Comparison of ENCODE assay signal across 24 cellular contexts in genomic region chr7:123772652-123773051, GRCh38.
"Had no signal": no experiment of that assay in that cellular context is flagged by ENCODE, and none has a peak within 500 bp of the region (broad histone marks: within the 10 kb centered on the region; RNA-seq: fewer than 3 reads in every experiment).

No MANE protein-coding gene starts in this region.

- H3K27ac Mint-ChIP-seq: activated CD8-positive, alpha-beta T cell treated with anti-CD3 and anti-CD28 coated beads for 36 hours; activated naive CD4-positive, alpha-beta T cell treated with anti-CD3 and anti-CD28 coated beads, Interleukin-2, amount 50 U/mL, for 72 hours; activated T-helper 2 cell treated with anti-CD3 and anti-CD28 coated beads, Interferon-gamma antibody, Interleukin-2, Interleukin-4, amounts not matched to agents 10 μg/mL and 5 μg/mL and 100 μg/mL, durations not matched to agents 14 hours and 24 hours and 36 hours; naive B cell had no signal

- H3K4me3 ChIP-seq: breast epithelium, esophagus muscularis mucosa, left lung, lung, pancreas, psoas muscle, sigmoid colon, suprapubic skin, tibial artery had no signal

- H3K4me3 Mint-ChIP-seq: activated CD8-positive, alpha-beta T cell treated with anti-CD3 and anti-CD28 coated beads for 36 hours; naive B cell; WTC11 had no signal

- H3K36me3 ChIP-seq: breast epithelium, esophagus muscularis mucosa, left lung, pancreas, sigmoid colon, suprapubic skin, tibial artery had no signal

- FAIRE-seq: frontal cortex, pancreas had no signal

- H3K27ac ChIP-seq: breast epithelium, esophagus muscularis mucosa, left lung, pancreas, psoas muscle, sigmoid colon, suprapubic skin, tibial artery had no signal

- H3K4me1 ChIP-seq: breast epithelium, esophagus muscularis mucosa, left lung, psoas muscle, sigmoid colon, suprapubic skin, tibial artery had no signal

- H3K9me3 ChIP-seq: breast epithelium, esophagus muscularis mucosa, left lung, pancreas, psoas muscle, sigmoid colon, suprapubic skin, tibial artery had no signal

- H3K4me1 Mint-ChIP-seq: naive B cell had no signal

- H3K36me3 Mint-ChIP-seq: activated naive CD4-positive, alpha-beta T cell treated with anti-CD3 and anti-CD28 coated beads, Interleukin-2, amount 50 U/mL, for 72 hours; naive B cell; WTC11 had no signal

- ATAC-seq: activated CD8-positive, alpha-beta T cell treated with anti-CD3 and anti-CD28 coated beads for 36 hours; activated naive CD4-positive, alpha-beta T cell treated with anti-CD3 and anti-CD28 coated beads, Interleukin-2, amount 50 U/mL, for 72 hours; left lung; pancreas; psoas muscle; WTC11 had no signal

- H3K9me3 Mint-ChIP-seq: activated CD8-positive, alpha-beta T cell treated with anti-CD3 and anti-CD28 coated beads for 36 hours; activated naive CD4-positive, alpha-beta T cell treated with anti-CD3 and anti-CD28 coated beads, Interleukin-2, amount 50 U/mL, for 72 hours; activated T-helper 2 cell treated with anti-CD3 and anti-CD28 coated beads, Interferon-gamma antibody, Interleukin-2, Interleukin-4, amounts not matched to agents 10 μg/mL and 5 μg/mL and 100 μg/mL, durations not matched to agents 14 hours and 24 hours and 36 hours; naive B cell; WTC11 had no signal

- DNase-seq: activated CD4-positive, alpha-beta T cell treated with anti-CD3 and anti-CD28 coated beads, Interleukin-2, amount 50 U/mL, for 1 hour; activated CD8-positive, alpha-beta T cell treated with anti-CD3 and anti-CD28 coated beads for 36 hours; activated naive CD4-positive, alpha-beta T cell; activated T-cell treated with anti-CD3 and anti-CD28 coated beads, Interleukin-2, amount 50 U/mL, for 48 hours; central memory CD4-positive, alpha-beta T cell; left lung; naive B cell; nucleus accumbens; pancreas; psoas muscle; sigmoid colon; small intestine; stimulated activated CD4-positive, alpha-beta T cell treated with anti-CD3 and anti-CD28 coated beads, Interleukin-1b, Interleukin-23, amount 100 ng/mL, for 48 hours; stimulated activated naive CD4-positive, alpha-beta T cell; T-helper 2 cell; tibial artery had no signal

- H3K27me3 ChIP-seq: breast epithelium, left lung, pancreas, sigmoid colon had no signal
